In genomic region chr15:69979783-69980182, GRCh38 we compare ENCODE assay signal across 10 cellular contexts.
A peak's percentile ranks its signal among the peaks of the same experiment; 100 is the strongest.
DNase-seq lines count a peak whose midpoint lies in the region; ATAC-seq and TF ChIP-seq lines count a peak whose summit lies in the region.
"Had no signal": no experiment of that assay in that cellular context is flagged by ENCODE, and none has a peak within 500 bp of the region (broad histone marks: within the 10 kb centered on the region; RNA-seq: fewer than 3 reads in every experiment).

No MANE protein-coding gene starts in this region.

- H3K36me3 Mint-ChIP-seq in glutamatergic neuron (ENCODE audit: unreplicated experiment): no peaks in the 10 kb centered on the region
- H3K36me3 Mint-ChIP-seq: activated naive CD8-positive, alpha-beta T cell had no signal

- no peak overlapping the region for H3K27ac ChIP-seq in left lung
- H3K27ac ChIP-seq: pancreas had no signal

- H3K9me3 ChIP-seq in left lung: no peaks in the 10 kb centered on the region
- H3K9me3 ChIP-seq: pancreas had no signal

- H3K36me3 ChIP-seq in left lung: no peaks in the 10 kb centered on the region
- H3K36me3 ChIP-seq: pancreas had no signal

- H3K27ac Mint-ChIP-seq in glutamatergic neuron (ENCODE audit: unreplicated experiment): no peak overlapping the region
- H3K27ac Mint-ChIP-seq: activated naive CD8-positive, alpha-beta T cell had no signal

- TF ChIP-seq CTCF in glutamatergic neuron (IDR thresholded peaks at IDR 0.05; ENCODE audit: partially characterized antibody, unreplicated experiment) (no peak), left lung (IDR thresholded peaks at IDR 0.05) (no peak)

- intact Hi-C loops in left lung (cut with DNase I): no loop called here

- H3K27me3 ChIP-seq in left lung: peaks cover 5 to 28% of the 10 kb centered on the region in 2 donors
- H3K27me3 ChIP-seq: pancreas had no signal

- no peaks in the 10 kb centered on the region for H3K4me1 ChIP-seq in left lung
- H3K4me1 ChIP-seq: pancreas had no signal

- DNase-seq in glutamatergic neuron: no peak
- DNase-seq in activated CD8-positive, alpha-beta memory T cell treated with anti-CD3 and anti-CD28 coated beads, Interleukin-2, amount 50 U/mL, for 48 hours: no peak
- no peak for DNase-seq in SHP77 treated with DMSO at 0.1 percent for 48 hours (lab: John Stamatoyannopoulos, UW)
- no peak for DNase-seq in NCI-H2196 (lab: John Stamatoyannopoulos, UW; ENCODE audit: unreplicated experiment)
- no peak for DNase-seq in left lung
- DNase-seq: pancreas had no signal

- H3K4me3 ChIP-seq in left lung: no peak overlapping the region
- H3K4me3 ChIP-seq: pancreas had no signal

- H3K27me3 Mint-ChIP-seq in glutamatergic neuron (ENCODE audit: unreplicated experiment): peaks cover 4% of the 10 kb centered on the region

- peaks cover 7% of the 10 kb centered on the region for H3K9me3 Mint-ChIP-seq in glutamatergic neuron (ENCODE audit: unreplicated experiment)

- peaks cover 11% of the 10 kb centered on the region for H3K4me1 Mint-ChIP-seq in glutamatergic neuron (ENCODE audit: low read depth, unreplicated experiment)

- ATAC-seq in GM18870 (IDR thresholded peaks at IDR 0.05; ENCODE audit: unreplicated experiment) (peak; percentile 66), GM21576 (IDR thresholded peaks at IDR 0.05; ENCODE audit: unreplicated experiment) (peak; percentile 73), HG03196 (IDR thresholded peaks at IDR 0.05; ENCODE audit: unreplicated experiment) (peak; percentile 80), left lung (no peak)

- peak overlapping the region; percentile 13 for H3K4me3 Mint-ChIP-seq in glutamatergic neuron (ENCODE audit: unreplicated experiment)
- H3K4me3 Mint-ChIP-seq: activated naive CD8-positive, alpha-beta T cell had no signal
